In the genomic region with DNA sequence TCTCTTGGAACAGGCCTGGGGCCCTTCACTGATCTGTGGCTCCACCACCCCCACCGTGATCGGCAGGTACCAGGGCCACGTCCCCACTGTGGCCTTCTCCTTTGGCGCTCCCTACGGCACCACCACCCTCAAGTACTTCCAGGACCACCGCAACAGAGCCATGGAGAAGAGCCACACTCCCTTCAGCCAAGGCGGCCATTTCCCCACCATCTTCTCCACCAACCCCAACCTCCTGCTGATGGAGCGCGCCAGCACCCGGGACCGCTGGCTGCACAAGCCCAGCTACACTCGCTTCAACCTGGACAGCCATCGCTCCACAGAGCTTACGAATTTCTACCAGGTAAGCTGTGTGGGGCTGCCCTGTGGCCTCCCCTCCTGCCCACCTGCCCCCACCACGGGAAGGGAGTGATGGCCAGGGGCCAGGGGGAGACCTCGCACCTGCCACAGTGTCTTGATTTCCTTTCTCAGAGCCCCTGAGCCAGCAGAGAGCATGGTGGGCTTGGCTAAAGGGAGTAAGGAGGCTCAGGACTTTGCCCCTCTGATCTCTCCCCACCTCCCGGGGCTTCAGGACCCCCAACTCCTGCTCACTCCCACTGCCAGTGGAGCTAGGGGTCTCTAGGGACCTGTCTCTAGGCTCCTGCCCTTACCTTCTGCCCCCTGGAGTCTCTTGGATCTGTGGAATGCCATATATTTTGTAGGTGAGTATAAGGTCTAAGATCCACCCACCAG, we compare ENCODE assay signal across 27 cellular contexts.
"Had no signal": no experiment of that assay in that cellular context is flagged by ENCODE, and none has a peak within 500 bp of the region (broad histone marks: within the 10 kb centered on the region; RNA-seq: fewer than 3 reads in every experiment).

No MANE protein-coding gene starts in this region.

- H3K9me3 ChIP-seq: esophagus muscularis mucosa, heart left ventricle, right lobe of liver, thoracic aorta, vagina had no signal

- DNase-seq: activated CD4-positive, alpha-beta memory T cell treated with anti-CD3 and anti-CD28 coated beads, Interleukin-2, amount 10 ng/mL, durations not matched to agents 7 days and 5 days; activated CD4-positive, alpha-beta T cell treated with anti-CD3 and anti-CD28 coated beads, Interleukin-2, amount 10 ng/mL, durations not matched to agents 24 days and 14 days; activated CD4-positive, CD25-positive, alpha-beta regulatory T cell treated with anti-CD3 and anti-CD28 coated beads, Interleukin-2, amount 50 U/mL, for 72 hours; activated CD8-positive, alpha-beta memory T cell treated with anti-CD3 and anti-CD28 coated beads, Interleukin-2, amount 50 U/mL, for 48 hours; activated gamma-delta T cell; activated naive CD4-positive, alpha-beta T cell treated with anti-CD3 and anti-CD28 coated beads, Interleukin-2, amount 10 ng/mL, durations not matched to agents 7 days and 5 days; activated T-cell treated with anti-CD3 and anti-CD28 coated beads, Interleukin-2, amount 50 U/mL, for 24 hours; caudate nucleus; hypothalamus; immature natural killer cell; naive B cell; occipital lobe; stimulated activated CD4-positive, alpha-beta T cell treated with anti-CD3 and anti-CD28 coated beads, Interleukin-4, amount 100 ng/mL, for 24 hours; T-helper 2 cell had no signal

- H3K27me3 ChIP-seq: esophagus muscularis mucosa, right lobe of liver, vagina had no signal

- H3K27ac Mint-ChIP-seq: activated CD4-positive, alpha-beta memory T cell treated with anti-CD3 and anti-CD28 coated beads, Interleukin-2, amount 10 ng/mL, durations not matched to agents 7 days and 5 days; activated CD4-positive, alpha-beta T cell treated with anti-CD3 and anti-CD28 coated beads, Interleukin-2, amount 10 ng/mL, durations not matched to agents 24 days and 14 days; activated naive CD4-positive, alpha-beta T cell treated with anti-CD3 and anti-CD28 coated beads, Interleukin-2, amount 10 ng/mL, durations not matched to agents 7 days and 5 days; activated naive CD8-positive, alpha-beta T cell treated with anti-CD3 and anti-CD28 coated beads, Interleukin-2, amount 10 ng/mL, durations not matched to agents 7 days and 5 days; activated T-cell treated with anti-CD3 and anti-CD28 coated beads, Interleukin-2, amount 50 U/mL, for 24 hours; immature natural killer cell; mesothelial cell of epicardium; naive B cell; stimulated activated effector memory CD8-positive, alpha-beta T cell treated with anti-CD3 and anti-CD28 coated beads, Interleukin-12 subunit alpha, Interleukin-12 subunit beta, amount 100 ng/mL, for 72 hours; stimulated activated naive CD8-positive, alpha-beta T cell treated with anti-CD3 and anti-CD28 coated beads, Interleukin-15, Interleukin-2, amounts not matched to agents 100 ng/mL and 50 ng/mL, for 24 hours; type B pancreatic cell had no signal

- H3K4me3 Mint-ChIP-seq: activated CD4-positive, alpha-beta memory T cell treated with anti-CD3 and anti-CD28 coated beads, Interleukin-2, amount 10 ng/mL, durations not matched to agents 7 days and 5 days; activated CD4-positive, alpha-beta T cell treated with anti-CD3 and anti-CD28 coated beads, Interleukin-2, amount 10 ng/mL, durations not matched to agents 24 days and 14 days; activated naive CD4-positive, alpha-beta T cell treated with anti-CD3 and anti-CD28 coated beads, Interleukin-2, amount 10 ng/mL, durations not matched to agents 7 days and 5 days; activated naive CD8-positive, alpha-beta T cell treated with anti-CD3 and anti-CD28 coated beads, Interleukin-2, amount 10 ng/mL, durations not matched to agents 7 days and 5 days; activated T-cell treated with anti-CD3 and anti-CD28 coated beads, Interleukin-2, amount 50 U/mL, for 24 hours; immature natural killer cell; mesothelial cell of epicardium; naive B cell; stimulated activated effector memory CD8-positive, alpha-beta T cell treated with anti-CD3 and anti-CD28 coated beads, Interleukin-12 subunit alpha, Interleukin-12 subunit beta, amount 100 ng/mL, for 72 hours; stimulated activated naive CD8-positive, alpha-beta T cell treated with anti-CD3 and anti-CD28 coated beads, Interleukin-15, Interleukin-2, amounts not matched to agents 100 ng/mL and 50 ng/mL, for 24 hours; type B pancreatic cell had no signal

- ATAC-seq: heart left ventricle; left lobe of liver; right lobe of liver; stimulated activated effector memory CD8-positive, alpha-beta T cell treated with anti-CD3 and anti-CD28 coated beads, Interleukin-12 subunit alpha, Interleukin-12 subunit beta, amount 100 ng/mL, for 72 hours had no signal

- H3K36me3 Mint-ChIP-seq: activated naive CD4-positive, alpha-beta T cell treated with anti-CD3 and anti-CD28 coated beads, Interleukin-2, amount 10 ng/mL, durations not matched to agents 7 days and 5 days; activated naive CD8-positive, alpha-beta T cell treated with anti-CD3 and anti-CD28 coated beads, Interleukin-2, amount 10 ng/mL, durations not matched to agents 7 days and 5 days; immature natural killer cell; mesothelial cell of epicardium; naive B cell; stimulated activated effector memory CD8-positive, alpha-beta T cell treated with anti-CD3 and anti-CD28 coated beads, Interleukin-12 subunit alpha, Interleukin-12 subunit beta, amount 100 ng/mL, for 72 hours; type B pancreatic cell had no signal

- H3K4me3 ChIP-seq: esophagus muscularis mucosa, heart left ventricle, right lobe of liver, skin epidermis, thoracic aorta, vagina had no signal

- H3K4me1 ChIP-seq: esophagus muscularis mucosa, foreskin keratinocyte, heart left ventricle, right lobe of liver, vagina had no signal

- H3K27ac ChIP-seq: esophagus muscularis mucosa, foreskin keratinocyte, heart left ventricle, right lobe of liver, skin epidermis, thoracic aorta, vagina had no signal

- H3K36me3 ChIP-seq: esophagus muscularis mucosa, heart left ventricle, right lobe of liver, thoracic aorta, vagina had no signal

- H3K9me3 Mint-ChIP-seq: activated CD4-positive, alpha-beta memory T cell treated with anti-CD3 and anti-CD28 coated beads, Interleukin-2, amount 10 ng/mL, durations not matched to agents 7 days and 5 days; activated CD4-positive, alpha-beta T cell treated with anti-CD3 and anti-CD28 coated beads, Interleukin-2, amount 10 ng/mL, durations not matched to agents 24 days and 14 days; activated naive CD4-positive, alpha-beta T cell treated with anti-CD3 and anti-CD28 coated beads, Interleukin-2, amount 10 ng/mL, durations not matched to agents 7 days and 5 days; activated naive CD8-positive, alpha-beta T cell treated with anti-CD3 and anti-CD28 coated beads, Interleukin-2, amount 10 ng/mL, durations not matched to agents 7 days and 5 days; activated T-cell treated with anti-CD3 and anti-CD28 coated beads, Interleukin-2, amount 50 U/mL, for 24 hours; immature natural killer cell; mesothelial cell of epicardium; naive B cell; stimulated activated effector memory CD8-positive, alpha-beta T cell treated with anti-CD3 and anti-CD28 coated beads, Interleukin-12 subunit alpha, Interleukin-12 subunit beta, amount 100 ng/mL, for 72 hours; stimulated activated naive CD8-positive, alpha-beta T cell treated with anti-CD3 and anti-CD28 coated beads, Interleukin-15, Interleukin-2, amounts not matched to agents 100 ng/mL and 50 ng/mL, for 24 hours; type B pancreatic cell had no signal

- H3K4me1 Mint-ChIP-seq: activated CD4-positive, alpha-beta memory T cell treated with anti-CD3 and anti-CD28 coated beads, Interleukin-2, amount 10 ng/mL, durations not matched to agents 7 days and 5 days; activated naive CD4-positive, alpha-beta T cell treated with anti-CD3 and anti-CD28 coated beads, Interleukin-2, amount 10 ng/mL, durations not matched to agents 7 days and 5 days; mesothelial cell of epicardium had no signal
